ENCODE assay signal across 8 cellular contexts in genomic region chr7:94160719-94161435, GRCh38.
DNase-seq lines count a peak whose midpoint lies in the region; ATAC-seq and TF ChIP-seq lines count a peak whose summit lies in the region.
"Had no signal": no experiment of that assay in that cellular context is flagged by ENCODE, and none has a peak within 500 bp of the region (broad histone marks: within the 10 kb centered on the region; RNA-seq: fewer than 3 reads in every experiment).

No MANE protein-coding gene starts in this region.

- peak overlapping the region; percentile 19 for H3K4me3 Mint-ChIP-seq in natural killer cell

- peak; percentile 42 for DNase-seq in KG1 (lab: John Stamatoyannopoulos, UW)
- DNase-seq in natural killer cell: no peak
- DNase-seq in stimulated activated CD4-positive, alpha-beta T cell treated with anti-CD3 and anti-CD28 coated beads, Interleukin-2, amount 100 ng/mL, for 24 hours: no peak
- DNase-seq in right atrium auricular region (ENCODE audit: low spot score): no peak
- no peak for DNase-seq in caudate nucleus (lab: John Stamatoyannopoulos, UW)
- DNase-seq: cortex of kidney had no signal

- no peaks in the 10 kb centered on the region for H3K9me3 Mint-ChIP-seq in natural killer cell

- no peaks in the 10 kb centered on the region for H3K4me1 ChIP-seq in right atrium auricular region

- intact Hi-C loops in natural killer cell (cut with micrococcal nuclease): no loop called here

- no peaks in the 10 kb centered on the region for H3K36me3 ChIP-seq in right atrium auricular region

- H3K27ac Mint-ChIP-seq in natural killer cell: peak overlapping the region in 1 of 2 donors; percentile 10

- no peak overlapping the region for H3K4me3 ChIP-seq in right atrium auricular region

- no peaks in the 10 kb centered on the region for H3K27me3 ChIP-seq in right atrium auricular region

- no peaks in the 10 kb centered on the region for H3K9me3 ChIP-seq in right atrium auricular region

- peak; percentile 97 for ATAC-seq in GM18873 (IDR thresholded peaks at IDR 0.05; ENCODE audit: low FRiP score, unreplicated experiment)
- peak; percentile 98 for ATAC-seq in HG02571 (IDR thresholded peaks at IDR 0.05; ENCODE audit: unreplicated experiment)
- ATAC-seq in natural killer cell: no peak

- TF ChIP-seq CTCF in natural killer cell (IDR thresholded peaks at IDR 0.05): no peak
- no peak for TF ChIP-seq CTCF in right atrium auricular region (IDR thresholded peaks at IDR 0.05)

- no peaks in the 10 kb centered on the region for H3K36me3 Mint-ChIP-seq in natural killer cell

- H3K27me3 Mint-ChIP-seq in natural killer cell (ENCODE audit: low read depth in 2 of 2): no peaks in the 10 kb centered on the region

- H3K4me1 Mint-ChIP-seq in natural killer cell: peaks cover 19% of the 10 kb centered on the region in 2 donors

- no peak overlapping the region for H3K27ac ChIP-seq in right atrium auricular region
- H3K27ac ChIP-seq in caudate nucleus (ENCODE audit: low read depth, low read length): no peak overlapping the region

Comparison
In these comparisons a context has a peak if more than half of its experiments do, and no peak if none do; other contexts are left out.
1. ATAC-seq: peak in GM18873 (single experiment) and HG02571 (single experiment); none in natural killer cell (0 of 3).